ENCODE assay signal across 31 cellular contexts in genomic region chr3:62246985-62247384, GRCh38.
"Had no signal": no experiment of that assay in that cellular context is flagged by ENCODE, and none has a peak within 500 bp of the region (broad histone marks: within the 10 kb centered on the region; RNA-seq: fewer than 3 reads in every experiment).

No MANE protein-coding gene starts in this region.

- H3K27me3 ChIP-seq: neutrophil, pancreas, right atrium auricular region, spleen, suprapubic skin, testis, tibial artery, transverse colon, upper lobe of right lung, uterus had no signal

- H3K36me3 Mint-ChIP-seq: naive thymus-derived CD8-positive, alpha-beta T cell; natural killer cell treated with Interleukin-12 subunit alpha and Interleukin-12 subunit beta and Interleukin-15 and Interleukin-18, amount 100 ng/mL, for 72 hours; stimulated activated memory B cell treated with anti-CD40 and anti-IgM and Interleukin-4, amounts not matched to agents 10 μg/mL and 1 μg/mL and 100 μg/mL, for 72 hours had no signal

- H3K4me1 ChIP-seq: pancreas, prostate gland, spleen, suprapubic skin, transverse colon, upper lobe of right lung, uterus had no signal

- H3K4me3 ChIP-seq: pancreas, prostate gland, right atrium auricular region, skin epidermis, smooth muscle cell, spleen, suprapubic skin, testis, tibial artery, transverse colon, upper lobe of right lung, uterus had no signal

- H3K27me3 Mint-ChIP-seq: natural killer cell treated with Interleukin-12 subunit alpha and Interleukin-12 subunit beta and Interleukin-15 and Interleukin-18, amount 100 ng/mL, for 72 hours; stimulated activated memory B cell treated with anti-CD40 and anti-IgM and Interleukin-4, amounts not matched to agents 10 μg/mL and 1 μg/mL and 100 μg/mL, for 72 hours; type B pancreatic cell had no signal

- H3K9me3 Mint-ChIP-seq: naive thymus-derived CD8-positive, alpha-beta T cell; natural killer cell treated with Interleukin-12 subunit alpha and Interleukin-12 subunit beta and Interleukin-15 and Interleukin-18, amount 100 ng/mL, for 72 hours; nephron progenitor cell; neural crest cell; stimulated activated memory B cell treated with anti-CD40 and anti-IgM and Interleukin-4, amounts not matched to agents 10 μg/mL and 1 μg/mL and 100 μg/mL, for 72 hours; stimulated activated naive CD8-positive, alpha-beta T cell treated with anti-CD3 and anti-CD28 coated beads, Interleukin-15, amount 100 ng/mL, for 72 hours; type B pancreatic cell had no signal

- DNase-seq: naive thymus-derived CD8-positive, alpha-beta T cell; nephron progenitor cell; nucleus accumbens; pancreas; retina; spleen; stimulated activated CD4-positive, alpha-beta T cell treated with anti-CD3 and anti-CD28 coated beads, Interleukin-12 subunit alpha, Interleukin-12 subunit beta, amount 100 ng/mL, for 4 hours; stimulated activated CD4-positive, alpha-beta T cell treated with anti-CD3 and anti-CD28 coated beads, Interleukin-1b, Interleukin-23, amount 100 ng/mL, for 48 hours; stimulated activated CD4-positive, alpha-beta T cell treated with anti-CD3 and anti-CD28 coated beads, Interleukin-4, amount 100 ng/mL, for 1 hour; stimulated activated CD4-positive, alpha-beta T cell treated with anti-CD3 and anti-CD28 coated beads, Interleukin-4, amount 100 ng/mL, for 4 hours; stimulated activated CD8-positive, alpha-beta memory T cell treated with anti-CD3 and anti-CD28 coated beads, Interleukin-4, amount 100 ng/mL, for 48 hours; stimulated activated naive CD4-positive, alpha-beta T cell; stimulated activated naive CD8-positive, alpha-beta T cell treated with anti-CD3 and anti-CD28 coated beads, Interleukin-15, amount 100 ng/mL, for 72 hours; stimulated activated naive CD8-positive, alpha-beta T cell treated with anti-CD3 and anti-CD28 coated beads, Interleukin-15, Interleukin-2, amounts not matched to agents 100 U/mL and 50 U/mL, for 24 hours; substantia nigra; testis; tibial artery; transverse colon; upper lobe of right lung; uterus had no signal

- H3K9me3 ChIP-seq: neutrophil, pancreas, prostate gland, right atrium auricular region, spleen, suprapubic skin, testis, tibial artery, transverse colon, upper lobe of right lung, uterus had no signal

- H3K36me3 ChIP-seq: neutrophil, pancreas, prostate gland, right atrium auricular region, spleen, transverse colon, upper lobe of right lung, uterus had no signal

- H3K4me3 Mint-ChIP-seq: naive thymus-derived CD8-positive, alpha-beta T cell; natural killer cell treated with Interleukin-12 subunit alpha and Interleukin-12 subunit beta and Interleukin-15 and Interleukin-18, amount 100 ng/mL, for 72 hours; nephron progenitor cell; neural crest cell; stimulated activated memory B cell treated with anti-CD40 and anti-IgM and Interleukin-4, amounts not matched to agents 10 μg/mL and 1 μg/mL and 100 μg/mL, for 72 hours; stimulated activated naive CD8-positive, alpha-beta T cell treated with anti-CD3 and anti-CD28 coated beads, Interleukin-15, amount 100 ng/mL, for 72 hours; type B pancreatic cell had no signal

- ATAC-seq: naive thymus-derived CD8-positive, alpha-beta T cell; natural killer cell treated with Interleukin-12 subunit alpha and Interleukin-12 subunit beta and Interleukin-15 and Interleukin-18, amount 100 ng/mL, for 72 hours; pancreas; sciatic nerve; stimulated activated memory B cell treated with anti-CD40 and anti-IgM and Interleukin-4, amounts not matched to agents 10 μg/mL and 1 μg/mL and 100 μg/mL, for 72 hours; stimulated activated naive CD8-positive, alpha-beta T cell treated with anti-CD3 and anti-CD28 coated beads, Interleukin-15, amount 100 ng/mL, for 72 hours; stimulated activated naive CD8-positive, alpha-beta T cell treated with anti-CD3 and anti-CD28 coated beads, Interleukin-15, Interleukin-2, amounts not matched to agents 100 U/mL and 50 U/mL, for 24 hours; upper lobe of right lung had no signal

- H3K27ac ChIP-seq: neutrophil, pancreas, prostate gland, right atrium auricular region, skin epidermis, spleen, suprapubic skin, testis, tibial artery, transverse colon, upper lobe of right lung, uterus had no signal

- H3K4me1 Mint-ChIP-seq: naive thymus-derived CD8-positive, alpha-beta T cell; stimulated activated memory B cell treated with anti-CD40 and anti-IgM and Interleukin-4, amounts not matched to agents 10 μg/mL and 1 μg/mL and 100 μg/mL, for 72 hours; stimulated activated naive CD8-positive, alpha-beta T cell treated with anti-CD3 and anti-CD28 coated beads, Interleukin-15, amount 100 ng/mL, for 72 hours had no signal

- H3K27ac Mint-ChIP-seq: naive thymus-derived CD8-positive, alpha-beta T cell; natural killer cell treated with Interleukin-12 subunit alpha and Interleukin-12 subunit beta and Interleukin-15 and Interleukin-18, amount 100 ng/mL, for 72 hours; nephron progenitor cell; stimulated activated memory B cell treated with anti-CD40 and anti-IgM and Interleukin-4, amounts not matched to agents 10 μg/mL and 1 μg/mL and 100 μg/mL, for 72 hours; stimulated activated naive CD8-positive, alpha-beta T cell treated with anti-CD3 and anti-CD28 coated beads, Interleukin-15, amount 100 ng/mL, for 72 hours; type B pancreatic cell had no signal
